ENCODE assay signal across 26 cellular contexts in the genomic region with DNA sequence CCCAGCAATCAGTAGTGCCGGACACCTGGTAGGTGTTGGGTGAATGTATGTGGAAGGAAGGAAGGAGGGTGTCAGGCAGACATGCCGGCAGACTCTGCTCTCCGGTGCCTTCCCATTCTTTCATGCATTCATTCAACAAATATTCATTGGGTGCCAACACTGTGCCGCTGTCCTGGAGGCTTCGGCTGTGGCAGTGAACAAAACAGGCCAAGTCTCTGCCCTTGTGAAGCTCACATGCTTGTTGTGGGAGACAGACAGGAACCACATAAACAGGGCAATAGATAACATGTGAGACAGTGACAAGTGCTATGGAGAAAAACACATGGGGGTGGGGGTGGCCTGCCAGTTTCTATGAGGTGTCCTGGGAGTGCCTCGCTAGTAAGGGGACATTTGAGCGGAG.
"Had no signal": no experiment of that assay in that cellular context is flagged by ENCODE, and none has a peak within 500 bp of the region (broad histone marks: within the 10 kb centered on the region; RNA-seq: fewer than 3 reads in every experiment).

No MANE protein-coding gene starts in this region.

- H3K9me3 Mint-ChIP-seq: activated CD4-positive, alpha-beta memory T cell treated with anti-CD3 and anti-CD28 coated beads, Interleukin-2, amount 10 ng/mL, durations not matched to agents 7 days and 5 days; memory B cell; natural killer cell treated with Interleukin-12 subunit alpha and Interleukin-12 subunit beta and Interleukin-15 and Interleukin-18, amount 100 ng/mL, for 72 hours; stimulated activated effector memory CD8-positive, alpha-beta T cell treated with anti-CD3 and anti-CD28 coated beads, Interleukin-12 subunit alpha, Interleukin-12 subunit beta, amount 100 ng/mL, for 72 hours; T-helper 1 cell treated with Interleukin-12 subunit alpha and Interleukin-12 subunit beta and Interleukin-4 antibody, amounts not matched to agents 30 μg/mL and 1 μg/mL, for 36 hours had no signal

- H3K27me3 ChIP-seq: adrenal gland, foreskin keratinocyte, neutrophil, pancreas, stomach, testis, vagina had no signal

- H3K4me1 Mint-ChIP-seq: activated CD4-positive, alpha-beta memory T cell treated with anti-CD3 and anti-CD28 coated beads, Interleukin-2, amount 10 ng/mL, durations not matched to agents 7 days and 5 days; activated CD8-positive, alpha-beta memory T cell treated with anti-CD3 and anti-CD28 coated beads, Interleukin-2, amount 10 ng/mL, durations not matched to agents 7 days and 5 days; memory B cell; stimulated activated effector memory CD8-positive, alpha-beta T cell treated with anti-CD3 and anti-CD28 coated beads, Interleukin-12 subunit alpha, Interleukin-12 subunit beta, amount 100 ng/mL, for 72 hours had no signal

- H3K27me3 Mint-ChIP-seq: activated CD4-positive, alpha-beta memory T cell treated with anti-CD3 and anti-CD28 coated beads, Interleukin-2, amount 10 ng/mL, durations not matched to agents 7 days and 5 days; activated CD8-positive, alpha-beta memory T cell treated with anti-CD3 and anti-CD28 coated beads, Interleukin-2, amount 10 ng/mL, durations not matched to agents 7 days and 5 days; activated naive CD8-positive, alpha-beta T cell; memory B cell; natural killer cell treated with Interleukin-12 subunit alpha and Interleukin-12 subunit beta and Interleukin-15 and Interleukin-18, amount 100 ng/mL, for 72 hours had no signal

- H3K9me3 ChIP-seq: adrenal gland, neutrophil, pancreas, psoas muscle, stomach, testis, vagina had no signal

- DNase-seq: activated CD4-positive, alpha-beta memory T cell treated with anti-CD3 and anti-CD28 coated beads, Interleukin-2, amount 10 ng/mL, durations not matched to agents 7 days and 5 days; activated CD4-positive, alpha-beta T cell treated with anti-CD3 and anti-CD28 coated beads for 4 hours; activated CD4-positive, CD25-positive, alpha-beta regulatory T cell; activated CD8-positive, alpha-beta memory T cell treated with anti-CD3 and anti-CD28 coated beads, Interleukin-2, amount 10 ng/mL, durations not matched to agents 7 days and 5 days; activated naive CD4-positive, alpha-beta T cell; activated T-cell treated with anti-CD3 and anti-CD28 coated beads for 4 hours; adrenal gland; cerebellar nuclear complex; cortex of kidney; foreskin keratinocyte; hippocampal formation; kidney glomerular epithelial cell; pancreas; psoas muscle; small intestine; stimulated activated CD4-positive, alpha-beta T cell treated with anti-CD3 and anti-CD28 coated beads, Interleukin-2, amount 100 ng/mL, for 24 hours; stomach; testis; trophoblast cell had no signal

- H3K4me3 Mint-ChIP-seq: activated CD4-positive, alpha-beta memory T cell treated with anti-CD3 and anti-CD28 coated beads, Interleukin-2, amount 10 ng/mL, durations not matched to agents 7 days and 5 days; activated CD8-positive, alpha-beta memory T cell treated with anti-CD3 and anti-CD28 coated beads, Interleukin-2, amount 10 ng/mL, durations not matched to agents 7 days and 5 days; activated naive CD8-positive, alpha-beta T cell; memory B cell; natural killer cell treated with Interleukin-12 subunit alpha and Interleukin-12 subunit beta and Interleukin-15 and Interleukin-18, amount 100 ng/mL, for 72 hours; stimulated activated effector memory CD8-positive, alpha-beta T cell treated with anti-CD3 and anti-CD28 coated beads, Interleukin-12 subunit alpha, Interleukin-12 subunit beta, amount 100 ng/mL, for 72 hours; T-helper 1 cell treated with Interleukin-12 subunit alpha and Interleukin-12 subunit beta and Interleukin-4 antibody, amounts not matched to agents 30 μg/mL and 1 μg/mL, for 36 hours had no signal

- H3K4me1 ChIP-seq: adrenal gland, foreskin keratinocyte, pancreas, psoas muscle, stomach, testis, vagina had no signal

- H3K27ac Mint-ChIP-seq: activated CD4-positive, alpha-beta memory T cell treated with anti-CD3 and anti-CD28 coated beads, Interleukin-2, amount 10 ng/mL, durations not matched to agents 7 days and 5 days; activated CD8-positive, alpha-beta memory T cell treated with anti-CD3 and anti-CD28 coated beads, Interleukin-2, amount 10 ng/mL, durations not matched to agents 7 days and 5 days; activated naive CD8-positive, alpha-beta T cell; memory B cell; natural killer cell treated with Interleukin-12 subunit alpha and Interleukin-12 subunit beta and Interleukin-15 and Interleukin-18, amount 100 ng/mL, for 72 hours; stimulated activated effector memory CD8-positive, alpha-beta T cell treated with anti-CD3 and anti-CD28 coated beads, Interleukin-12 subunit alpha, Interleukin-12 subunit beta, amount 100 ng/mL, for 72 hours; T-helper 1 cell treated with Interleukin-12 subunit alpha and Interleukin-12 subunit beta and Interleukin-4 antibody, amounts not matched to agents 30 μg/mL and 1 μg/mL, for 36 hours had no signal

- H3K27ac ChIP-seq: adrenal gland, foreskin keratinocyte, neutrophil, pancreas, psoas muscle, stomach, testis, vagina had no signal

- H3K4me3 ChIP-seq: adrenal gland, pancreas, psoas muscle, stomach, testis, vagina had no signal
